ENCODE assay signal across 16 cellular contexts in the genomic region with DNA sequence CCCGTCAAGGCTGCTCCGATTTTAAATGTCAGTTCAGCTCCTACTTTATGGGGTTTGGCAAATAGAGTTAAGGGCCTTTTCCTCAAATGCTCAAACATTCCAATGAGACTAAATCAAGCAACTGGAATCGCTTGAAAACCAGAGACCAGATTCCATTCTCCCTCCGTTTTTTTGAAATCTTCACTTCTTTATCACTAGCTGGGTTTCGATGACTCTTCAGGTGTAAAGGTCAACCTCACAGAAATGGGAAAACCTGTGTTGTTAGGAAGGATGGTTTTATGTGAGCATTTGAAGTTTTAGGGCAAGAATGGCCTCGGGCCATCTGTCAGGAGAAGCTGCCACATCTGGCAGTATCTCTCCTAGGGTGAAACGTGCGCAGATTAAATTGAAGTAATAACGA. TPM values are rescaled to one million over a fixed set of nuclear protein-coding genes. Genes with fewer than 3 reads are reported as not detected.
DNase-seq lines count a peak whose midpoint lies in the region; ATAC-seq and TF ChIP-seq lines count a peak whose summit lies in the region.
"Had no signal": no experiment of that assay in that cellular context is flagged by ENCODE, and none has a peak within 500 bp of the region (broad histone marks: within the 10 kb centered on the region; RNA-seq: fewer than 3 reads in every experiment).

No MANE protein-coding gene starts in this region.

- peaks cover 5 to 33% (median 23%) of the 10 kb centered on the region in 6 donors for H3K4me1 ChIP-seq in spleen

- TF ChIP-seq CTCF in spleen (IDR thresholded peaks at IDR 0.05 in 8 of 11, conservative IDR thresholded peaks at IDR 0.05 in 3 of 11): no peak

- intact Hi-C loops in activated CD4-positive, alpha-beta memory T cell treated with anti-CD3 and anti-CD28 coated beads for 36 hours (cut with micrococcal nuclease): loop anchor here (2.0 to 10.0 kb wide), 6 partner anchors 21 to 505 kb away; partner anchors contain the start of gene AFDN
- intact Hi-C loops in spleen (cut with DNase I; ENCODE audit: low total_unique reads): no loop called here

- POLR2A ChIA-PET in activated CD4-positive, alpha-beta T cell treated with anti-CD3 and anti-CD28 coated beads, Interleukin-2, amount 10 ng/mL, durations not matched to agents 7 days and 5 days (lab: Charles Lee): no interaction called here
- POLR2A ChIA-PET in activated CD4-positive, alpha-beta memory T cell treated with anti-CD3 and anti-CD28 coated beads for 36 hours (lab: Charles Lee): interaction anchor here (2.8 kb wide), 1 partner anchor 21 kb away, joined by 20 read pairs; no protein-coding TSS in a partner anchor

- no peaks in the 10 kb centered on the region for H3K36me3 ChIP-seq in spleen
- H3K36me3 ChIP-seq: WERI-Rb-1 had no signal

- no peak for TF ChIP-seq POLR2A in spleen (IDR thresholded peaks at IDR 0.05)

- H3K27me3 ChIP-seq in spleen (replicated peaks in 1 of 7): peaks cover 0 to 33% (median 4%) of the 10 kb centered on the region in 7 donors

- 51 to 61% (median 52%) methylated on average over 9 of the region's 9 CpGs for WGBS in spleen, 5 donors

- no peaks in the 10 kb centered on the region for H3K9me3 Mint-ChIP-seq in activated CD4-positive, alpha-beta T cell treated with anti-CD3 and anti-CD28 coated beads, Interleukin-2, amount 10 ng/mL, durations not matched to agents 7 days and 5 days
- peaks cover 4% of the 10 kb centered on the region for H3K9me3 Mint-ChIP-seq in activated CD4-positive, alpha-beta memory T cell treated with anti-CD3 and anti-CD28 coated beads for 36 hours
- H3K9me3 Mint-ChIP-seq in immature natural killer cell: peaks cover 0 to 2% (median 0%) of the 10 kb centered on the region in 6 donors

- H3K27ac ChIP-seq in spleen: peak overlapping the region in 6 of 8 donors; percentile 58 to 86 (median 84)
- H3K27ac ChIP-seq: WERI-Rb-1 had no signal

- DNase-seq in activated CD4-positive, alpha-beta T cell treated with anti-CD3 and anti-CD28 coated beads, Interleukin-2, amount 10 ng/mL, durations not matched to agents 7 days and 5 days: no peak
- DNase-seq in activated CD4-positive, alpha-beta T cell treated with anti-CD3 and anti-CD28 coated beads, Interleukin-2, amount 50 U/mL, for 48 hours: no peak
- DNase-seq in activated CD4-positive, alpha-beta memory T cell treated with anti-CD3 and anti-CD28 coated beads for 36 hours: no peak
- DNase-seq in immature natural killer cell: no peak
- DNase-seq in spleen: no peak
- no peak for DNase-seq in NCI-H187 treated with DMSO at 0.1 percent for 48 hours (lab: John Stamatoyannopoulos, UW)
- DNase-seq: NCI-H1105, NCI-H526 treated with DMSO at 0.1 percent for 48 hours, WERI-Rb-1 had no signal

- no peaks in the 10 kb centered on the region for H3K36me3 Mint-ChIP-seq in activated CD4-positive, alpha-beta T cell treated with anti-CD3 and anti-CD28 coated beads, Interleukin-2, amount 10 ng/mL, durations not matched to agents 7 days and 5 days (ENCODE audit: low read depth)
- peaks cover 8% of the 10 kb centered on the region for H3K36me3 Mint-ChIP-seq in activated CD4-positive, alpha-beta memory T cell treated with anti-CD3 and anti-CD28 coated beads for 36 hours
- H3K36me3 Mint-ChIP-seq in immature natural killer cell: no peaks in the 10 kb centered on the region

- peak overlapping the region; percentile 38 for H3K27ac Mint-ChIP-seq in activated CD4-positive, alpha-beta T cell treated with anti-CD3 and anti-CD28 coated beads, Interleukin-2, amount 10 ng/mL, durations not matched to agents 7 days and 5 days
- peak overlapping the region; percentile 63 for H3K27ac Mint-ChIP-seq in activated CD4-positive, alpha-beta memory T cell treated with anti-CD3 and anti-CD28 coated beads for 36 hours
- H3K27ac Mint-ChIP-seq in immature natural killer cell: no peak overlapping the region

- H3K9me3 ChIP-seq in spleen: peaks cover 0 to 18% (median 12%) of the 10 kb centered on the region in 8 donors

- ATAC-seq in HG02870 (IDR thresholded peaks at IDR 0.05; ENCODE audit: unreplicated experiment): no peak
- ATAC-seq in HG03457 (IDR thresholded peaks at IDR 0.05; ENCODE audit: unreplicated experiment): no peak

- CTCF ChIA-PET in activated CD4-positive, alpha-beta T cell treated with anti-CD3 and anti-CD28 coated beads, Interleukin-2, amount 10 ng/mL, durations not matched to agents 7 days and 5 days (lab: Charles Lee): no interaction called here
- CTCF ChIA-PET in activated CD4-positive, alpha-beta memory T cell treated with anti-CD3 and anti-CD28 coated beads for 36 hours (lab: Charles Lee): no interaction called here

- H3K27me3 Mint-ChIP-seq in activated CD4-positive, alpha-beta T cell treated with anti-CD3 and anti-CD28 coated beads, Interleukin-2, amount 10 ng/mL, durations not matched to agents 7 days and 5 days: peaks cover 42% of the 10 kb centered on the region
- H3K27me3 Mint-ChIP-seq in activated CD4-positive, alpha-beta memory T cell treated with anti-CD3 and anti-CD28 coated beads for 36 hours: peaks cover 28% of the 10 kb centered on the region
- peaks cover 4 to 18% (median 18%) of the 10 kb centered on the region in 3 donors for H3K27me3 Mint-ChIP-seq in immature natural killer cell (ENCODE audit: low read depth in 3 of 3)

- H3K4me3 ChIP-seq in spleen: peak overlapping the region in 4 of 8 donors; percentile 42 to 74 (median 48)

- peaks cover 26% of the 10 kb centered on the region for H3K4me1 Mint-ChIP-seq in activated CD4-positive, alpha-beta T cell treated with anti-CD3 and anti-CD28 coated beads, Interleukin-2, amount 10 ng/mL, durations not matched to agents 7 days and 5 days
- peaks cover 23% of the 10 kb centered on the region for H3K4me1 Mint-ChIP-seq in activated CD4-positive, alpha-beta memory T cell treated with anti-CD3 and anti-CD28 coated beads for 36 hours (ENCODE audit: low read depth)
- peaks cover 17 to 20% of the 10 kb centered on the region in 2 donors for H3K4me1 Mint-ChIP-seq in immature natural killer cell

- H3K4me3 Mint-ChIP-seq in activated CD4-positive, alpha-beta T cell treated with anti-CD3 and anti-CD28 coated beads, Interleukin-2, amount 10 ng/mL, durations not matched to agents 7 days and 5 days: peak overlapping the region; percentile 62
- H3K4me3 Mint-ChIP-seq in activated CD4-positive, alpha-beta memory T cell treated with anti-CD3 and anti-CD28 coated beads for 36 hours: peak overlapping the region; percentile 80
- H3K4me3 Mint-ChIP-seq in immature natural killer cell: peak overlapping the region; percentile 63 to 85 (median 74)

RNA-seq across cellular contexts. Expression of gene TTLL2, which starts 24.9 kb away (rescaled TPM):
- not detected for total RNA-seq in activated CD4-positive, alpha-beta T cell treated with anti-CD3 and anti-CD28 coated beads, Interleukin-2, amount 10 ng/mL, durations not matched to agents 7 days and 5 days
- total RNA-seq in activated CD4-positive, alpha-beta memory T cell treated with anti-CD3 and anti-CD28 coated beads for 36 hours: not detected
- not detected for polyA plus RNA-seq in immature natural killer cell
- total RNA-seq in spleen: not detected
- not detected for polyA plus RNA-seq in spleen
- total RNA-seq: Daoy, fibroblast of lung, H4, Right ventricle myocardium inferior, ureter had no signal
- polyA plus RNA-seq: fibroblast of lung had no signal

RNA-seq across cellular contexts. Expression of gene UNC93A, which starts 58.7 kb away (rescaled TPM):
- total RNA-seq in activated CD4-positive, alpha-beta T cell treated with anti-CD3 and anti-CD28 coated beads, Interleukin-2, amount 10 ng/mL, durations not matched to agents 7 days and 5 days: not detected
- total RNA-seq in activated CD4-positive, alpha-beta memory T cell treated with anti-CD3 and anti-CD28 coated beads for 36 hours: not detected
- not detected for polyA plus RNA-seq in immature natural killer cell
- total RNA-seq in spleen: not detected
- polyA plus RNA-seq in spleen: not detected
- total RNA-seq: Daoy, fibroblast of lung, H4, Right ventricle myocardium inferior, ureter had no signal
- polyA plus RNA-seq: fibroblast of lung had no signal

Comparison
In these comparisons a context has a peak if more than half of its experiments do, and no peak if none do; other contexts are left out.
1. H3K27ac Mint-ChIP-seq: peak in activated CD4-positive, alpha-beta T cell treated with anti-CD3 and anti-CD28 coated beads, Interleukin-2, amount 10 ng/mL, durations not matched to agents 7 days and 5 days (single experiment) and activated CD4-positive, alpha-beta memory T cell treated with anti-CD3 and anti-CD28 coated beads for 36 hours (single experiment); none in immature natural killer cell (0 of 6).
2. Peak in every context shown above with its lines, with median percentiles within 50 percentile points of each other: H3K4me3 Mint-ChIP-seq.